Comparison of ENCODE assay signal across 23 cellular contexts in genomic region chr2:16150456-16151280, GRCh38.
"Had no signal": no experiment of that assay in that cellular context is flagged by ENCODE, and none has a peak within 500 bp of the region (broad histone marks: within the 10 kb centered on the region; RNA-seq: fewer than 3 reads in every experiment).

No MANE protein-coding gene starts in this region.

- H3K9me3 ChIP-seq: colonic mucosa, esophagus muscularis mucosa, gastroesophageal sphincter, heart left ventricle, left lung, lower lobe of right lung, mucosa of descending colon had no signal

- H3K27me3 ChIP-seq: colonic mucosa, esophagus muscularis mucosa, foreskin keratinocyte, gastroesophageal sphincter, heart left ventricle, hepatocyte, left lung had no signal

- H3K27ac Mint-ChIP-seq: dendritic cell treated with granulocyte-macrophage colony-stimulating factor and Interleukin-4, amounts not matched to agents 40 ng/mL and 50 ng/mL, for 4 days; immature natural killer cell; mesothelial cell of epicardium had no signal

- H3K4me1 ChIP-seq: colonic mucosa, esophagus muscularis mucosa, foreskin keratinocyte, gastroesophageal sphincter, heart left ventricle, left lung, lower lobe of right lung had no signal

- H3K4me3 Mint-ChIP-seq: dendritic cell treated with granulocyte-macrophage colony-stimulating factor and Interleukin-4, amounts not matched to agents 40 ng/mL and 50 ng/mL, for 4 days; immature natural killer cell; mesothelial cell of epicardium had no signal

- H3K4me3 ChIP-seq: colonic mucosa, esophagus muscularis mucosa, gastroesophageal sphincter, heart left ventricle, hepatocyte, left lung, lower lobe of right lung, mucosa of descending colon had no signal

- ATAC-seq: foreskin keratinocyte, gastroesophageal sphincter, heart left ventricle, left colon, left lung, left ventricle myocardium superior, lower lobe of right lung, mucosa of descending colon had no signal

- FAIRE-seq: endothelial cell of umbilical vein, frontal cortex, kidney had no signal

- H3K27me3 Mint-ChIP-seq: dendritic cell treated with granulocyte-macrophage colony-stimulating factor and Interleukin-4, amounts not matched to agents 40 ng/mL and 50 ng/mL, for 4 days had no signal

- H3K36me3 Mint-ChIP-seq: immature natural killer cell, mesothelial cell of epicardium had no signal

- H3K4me1 Mint-ChIP-seq: immature natural killer cell had no signal

- H3K9me3 Mint-ChIP-seq: dendritic cell treated with granulocyte-macrophage colony-stimulating factor and Interleukin-4, amounts not matched to agents 40 ng/mL and 50 ng/mL, for 4 days; mesothelial cell of epicardium had no signal

- H3K36me3 ChIP-seq: colonic mucosa, esophagus muscularis mucosa, gastroesophageal sphincter, heart left ventricle, left lung, lower lobe of right lung had no signal

- DNase-seq: colonic mucosa; cortex of kidney; effector CD4-positive, alpha-beta T cell; effector memory CD4-positive, alpha-beta T cell; foreskin keratinocyte; heart left ventricle; hypothalamus; immature natural killer cell; kidney; kidney glomerular epithelial cell; left colon; left lung; left ventricle myocardium superior; lower lobe of right lung; mesenchymal stem cell; mucosa of descending colon had no signal

- H3K27ac ChIP-seq: colonic mucosa, esophagus muscularis mucosa, foreskin keratinocyte, gastroesophageal sphincter, heart left ventricle, hepatocyte, left lung, lower lobe of right lung had no signal
